In genomic region chr10:49601857-49602256, GRCh38 we compare ENCODE assay signal across 19 cellular contexts. TPM values are rescaled to one million over a fixed set of nuclear protein-coding genes. Genes with fewer than 3 reads are reported as not detected.
A peak's percentile ranks its signal among the peaks of the same experiment; 100 is the strongest.
DNase-seq lines count a peak whose midpoint lies in the region; ATAC-seq and TF ChIP-seq lines count a peak whose summit lies in the region.
"Had no signal": no experiment of that assay in that cellular context is flagged by ENCODE, and none has a peak within 500 bp of the region (broad histone marks: within the 10 kb centered on the region; RNA-seq: fewer than 3 reads in every experiment).

No MANE protein-coding gene starts in this region.

- no peak for ATAC-seq in GM18868 (IDR thresholded peaks at IDR 0.05; ENCODE audit: unreplicated experiment)
- ATAC-seq: stimulated activated naive CD8-positive, alpha-beta T cell treated with anti-CD3 and anti-CD28 coated beads, Interleukin-15, Interleukin-2, amounts not matched to agents 100 U/mL and 50 U/mL, for 24 hours had no signal

- WGBS in stomach, 5 donors, result 73 to 83% (median 77%) methylated on average over 7 of the region's 7 CpGs

- peaks cover 0 to 5% (median 0%) of the 10 kb centered on the region in 4 donors for H3K9me3 ChIP-seq in stomach
- H3K9me3 ChIP-seq: neutrophil had no signal

- no peaks in the 10 kb centered on the region for H3K9me3 Mint-ChIP-seq in activated CD4-positive, alpha-beta T cell treated with anti-CD3 and anti-CD28 coated beads, Interleukin-2, amount 10 ng/mL, durations not matched to agents 24 days and 14 days
- H3K9me3 Mint-ChIP-seq: dendritic cell treated with granulocyte-macrophage colony-stimulating factor and Interleukin-4, amounts not matched to agents 40 ng/mL and 50 ng/mL, for 4 days had no signal

- H3K4me3 ChIP-seq in epithelial cell of esophagus (ENCODE audit: low read length) (no peak overlapping the region), stomach (no peak overlapping the region)

- H3K36me3 ChIP-seq in stomach, result no peaks in the 10 kb centered on the region
- H3K36me3 ChIP-seq: neutrophil had no signal

- no peak for TF ChIP-seq POLR2A in stomach (IDR thresholded peaks at IDR 0.05)

- peaks cover 7% of the 10 kb centered on the region for H3K27me3 Mint-ChIP-seq in activated CD4-positive, alpha-beta T cell treated with anti-CD3 and anti-CD28 coated beads, Interleukin-2, amount 10 ng/mL, durations not matched to agents 24 days and 14 days

- no peak for TF ChIP-seq EP300 in stomach (IDR thresholded peaks at IDR 0.05)

- H3K27ac ChIP-seq in stomach, result no peak overlapping the region
- H3K27ac ChIP-seq: neutrophil had no signal

- H3K27me3 ChIP-seq in stomach, result peaks cover 0 to 77% (median 11%) of the 10 kb centered on the region in 3 donors

- peaks cover 0 to 2% (median under 1%) of the 10 kb centered on the region in 4 donors for H3K4me1 ChIP-seq in stomach

- H3K4me3 Mint-ChIP-seq in activated CD4-positive, alpha-beta T cell treated with anti-CD3 and anti-CD28 coated beads, Interleukin-2, amount 10 ng/mL, durations not matched to agents 24 days and 14 days, result no peak overlapping the region
- H3K4me3 Mint-ChIP-seq: dendritic cell treated with granulocyte-macrophage colony-stimulating factor and Interleukin-4, amounts not matched to agents 40 ng/mL and 50 ng/mL, for 4 days had no signal

- DNase-seq in activated CD4-positive, alpha-beta T cell treated with anti-CD3 and anti-CD28 coated beads for 1 hour, result peak; percentile 3
- no peak for DNase-seq in activated CD4-positive, alpha-beta T cell treated with anti-CD3 and anti-CD28 coated beads, Interleukin-2, amount 10 ng/mL, durations not matched to agents 24 days and 14 days
- peak; percentile 53 for DNase-seq in NCI-H1694 (lab: John Stamatoyannopoulos, UW)
- DNase-seq in epithelial cell of esophagus (ENCODE audit: low read depth), result peak; percentile 79
- peak; percentile 22 for DNase-seq in stomach
- DNase-seq in activated naive CD4-positive, alpha-beta T cell treated with Interleukin-2 at 50 U/mL for 16 hours, result no peak
- DNase-seq in activated T-cell treated with anti-CD3 and anti-CD28 coated beads for 4 hours, result no peak
- DNase-seq: activated CD4-positive, CD25-positive, alpha-beta regulatory T cell treated with anti-CD3 and anti-CD28 coated beads, Interleukin-2, amount 50 U/mL, for 72 hours; activated T-cell treated with anti-CD3 and anti-CD28 coated beads, Interleukin-2, amount 50 U/mL, for 48 hours; mesenchymal stem cell; NCI-H1048; NCI-H2227 treated with DMSO at 0.1 percent for 48 hours; stimulated activated naive CD8-positive, alpha-beta T cell treated with anti-CD3 and anti-CD28 coated beads, Interleukin-15, Interleukin-2, amounts not matched to agents 100 U/mL and 50 U/mL, for 24 hours had no signal

- intact Hi-C loops in activated CD4-positive, alpha-beta T cell treated with anti-CD3 and anti-CD28 coated beads, Interleukin-2, amount 10 ng/mL, durations not matched to agents 24 days and 14 days (cut with micrococcal nuclease), result no loop called here
- intact Hi-C loops in stomach (cut with DNase I; ENCODE audit: low total_unique reads), result no loop called here

- H3K4me1 Mint-ChIP-seq in activated CD4-positive, alpha-beta T cell treated with anti-CD3 and anti-CD28 coated beads, Interleukin-2, amount 10 ng/mL, durations not matched to agents 24 days and 14 days, result no peaks in the 10 kb centered on the region

- TF ChIP-seq CTCF in epithelial cell of esophagus (IDR thresholded peaks at IDR 0.05; ENCODE audit: insufficient read depth, low read depth, low read length, missing control alignments) (no peak), stomach (IDR thresholded peaks at IDR 0.05) (no peak)

- no peaks in the 10 kb centered on the region for H3K36me3 Mint-ChIP-seq in activated CD4-positive, alpha-beta T cell treated with anti-CD3 and anti-CD28 coated beads, Interleukin-2, amount 10 ng/mL, durations not matched to agents 24 days and 14 days (ENCODE audit: low read depth)

- no peak overlapping the region for H3K27ac Mint-ChIP-seq in activated CD4-positive, alpha-beta T cell treated with anti-CD3 and anti-CD28 coated beads, Interleukin-2, amount 10 ng/mL, durations not matched to agents 24 days and 14 days
- H3K27ac Mint-ChIP-seq: dendritic cell treated with granulocyte-macrophage colony-stimulating factor and Interleukin-4, amounts not matched to agents 40 ng/mL and 50 ng/mL, for 4 days had no signal

RNA-seq across cellular contexts. Expression of gene SLC18A3, which starts 8.3 kb away (rescaled TPM):
- not detected in 2 replicates for total RNA-seq in activated CD4-positive, alpha-beta T cell treated with anti-CD3 and anti-CD28 coated beads, Interleukin-2, amount 10 ng/mL, durations not matched to agents 24 days and 14 days
- total RNA-seq in stomach, result under 1 TPM in 1 of 5 donors, not detected in 4; 0.73 TPM
- polyA plus RNA-seq in stomach, result under 1 TPM in 1 of 3 donors, not detected in 2; 0.20 TPM
- total RNA-seq: skeletal muscle tissue; T-helper 1 cell treated with Interleukin-12 subunit alpha and Interleukin-12 subunit beta and Interleukin-4 antibody, amounts not matched to agents 30 ng/mL and 1 ng/mL, for 36 hours had no signal

RNA-seq across cellular contexts. Expression of gene CHAT, which starts 12.0 kb away (rescaled TPM):
- 0.24 TPM in 1 of 2 replicates, not detected in the other for total RNA-seq in activated CD4-positive, alpha-beta T cell treated with anti-CD3 and anti-CD28 coated beads, Interleukin-2, amount 10 ng/mL, durations not matched to agents 24 days and 14 days
- 1 to 10 TPM in 1 of 5 donors, not detected in 4; 8.7 TPM for total RNA-seq in stomach
- not detected for polyA plus RNA-seq in stomach
- total RNA-seq: skeletal muscle tissue; T-helper 1 cell treated with Interleukin-12 subunit alpha and Interleukin-12 subunit beta and Interleukin-4 antibody, amounts not matched to agents 30 ng/mL and 1 ng/mL, for 36 hours had no signal
- polyA plus RNA-seq: adipose tissue had no signal

Comparison
In these comparisons a context has a peak if more than half of its experiments do, and no peak if none do; other contexts are left out.
1. DNase-seq: peak in activated CD4-positive, alpha-beta T cell treated with anti-CD3 and anti-CD28 coated beads for 1 hour (single experiment), NCI-H1694 (single experiment), epithelial cell of esophagus (single experiment) and stomach (single experiment); none in activated CD4-positive, alpha-beta T cell treated with anti-CD3 and anti-CD28 coated beads, Interleukin-2, amount 10 ng/mL, durations not matched to agents 24 days and 14 days (single experiment), activated naive CD4-positive, alpha-beta T cell treated with Interleukin-2 at 50 U/mL for 16 hours (single experiment) and activated T-cell treated with anti-CD3 and anti-CD28 coated beads for 4 hours (single experiment).